In genomic region chr3:157488144-157488543, GRCh38 we compare ENCODE assay signal across 1 cellular context.
TF ChIP-seq lines count a peak whose summit lies in the region.

No MANE protein-coding gene starts in this region.

TF ChIP-seq in GM12878, 131 proteins besides CTCF, POLR2A, EP300 and RAD21:
- TF ChIP-seq SIX5 (IDR thresholded peaks at IDR 0.05; ENCODE audit: low read depth, low read length, severe bottlenecking): no peak
- TF ChIP-seq, protein P1, sequence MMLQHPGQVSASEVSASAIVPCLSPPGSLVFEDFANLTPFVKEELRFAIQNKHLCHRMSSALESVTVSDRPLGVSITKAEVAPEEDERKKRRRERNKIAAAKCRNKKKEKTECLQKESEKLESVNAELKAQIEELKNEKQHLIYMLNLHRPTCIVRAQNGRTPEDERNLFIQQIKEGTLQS (IDR thresholded peaks at IDR 0.05; ENCODE audit: borderline replicate concordance, extremely low read depth, low read depth, low read length): no peak
- TF ChIP-seq RFX5 (IDR thresholded peaks at IDR 0.05; ENCODE audit: low read depth, low read length): no peak
- no peak for TF ChIP-seq SRF (IDR thresholded peaks at IDR 0.05; ENCODE audit: low read depth in 2 of 2, low read length in 2 of 2)
- no peak for TF ChIP-seq SREBF2 (IDR thresholded peaks at IDR 0.05; ENCODE audit: low read length)
- TF ChIP-seq WRNIP1 (IDR thresholded peaks at IDR 0.05; ENCODE audit: borderline replicate concordance, low read depth, low read length): no peak
- no peak for TF ChIP-seq ESRRA (IDR thresholded peaks at IDR 0.05; ENCODE audit: low read length)
- no peak for TF ChIP-seq BCL3 (IDR thresholded peaks at IDR 0.05; ENCODE audit: borderline replicate concordance, insufficient read depth, low read depth, low read length, poor library complexity, severe bottlenecking)
- TF ChIP-seq PKNOX1 (IDR thresholded peaks at IDR 0.05): no peak
- TF ChIP-seq HSF1 (IDR thresholded peaks at IDR 0.05; ENCODE audit: low read depth, low read length): no peak
- TF ChIP-seq YBX1 (IDR thresholded peaks at IDR 0.05): no peak
- TF ChIP-seq CEBPZ (IDR thresholded peaks at IDR 0.05; ENCODE audit: low read depth, low read length): no peak
- TF ChIP-seq MYC (IDR thresholded peaks at IDR 0.05; ENCODE audit: insufficient read depth, insufficient read length, insufficient replicate concordance, low read length, severe bottlenecking): no peak
- no peak for TF ChIP-seq CEBPB (IDR thresholded peaks at IDR 0.05; ENCODE audit: borderline replicate concordance in 1 of 2, low read depth in 2 of 2, low read length in 2 of 2)
- TF ChIP-seq YY1 (IDR thresholded peaks at IDR 0.05; ENCODE audit: low read depth, low read length): no peak
TF ChIP-seq in GM12878: peak in this region for 0.
